ENCODE assay signal across 18 cellular contexts in genomic region chr7:117612637-117613036, GRCh38.
DNase-seq lines count a peak whose midpoint lies in the region; ATAC-seq, FAIRE-seq and TF ChIP-seq lines count a peak whose summit lies in the region.
"Had no signal": no experiment of that assay in that cellular context is flagged by ENCODE, and none has a peak within 500 bp of the region (broad histone marks: within the 10 kb centered on the region; RNA-seq: fewer than 3 reads in every experiment).

No MANE protein-coding gene starts in this region.

- H3K79me2 ChIP-seq in H1 (ENCODE audit: control insufficient read depth in 1 of 2, insufficient read depth in 2 of 2, low read length in 2 of 2): no peaks in the 10 kb centered on the region

- TF ChIP-seq RAD21 in H1 (IDR thresholded peaks at IDR 0.05 in 1 of 2, conservative IDR thresholded peaks at IDR 0.05 in 1 of 2; ENCODE audit: low read depth in 2 of 2, low read length in 2 of 2): no peak

- H4K5ac ChIP-seq in H1 (ENCODE audit: insufficient read length, low read depth, low read length): no peak overlapping the region

- H3K4me2 ChIP-seq in H1 (ENCODE audit: insufficient read depth in 1 of 2, low read depth in 2 of 2, low read length in 2 of 2): no peak overlapping the region
- no peak overlapping the region for H3K4me2 ChIP-seq in neuronal stem cell (ENCODE audit: insufficient read depth, low read length, poor library complexity, severe bottlenecking)

- H3K23me2 ChIP-seq in H1 (ENCODE audit: low read depth, low read length): no peaks in the 10 kb centered on the region; the same call in 1 of the 2 replicates

- H4K8ac ChIP-seq in H1 (ENCODE audit: extremely low read depth, insufficient read depth, low read length) (no peak overlapping the region), neuronal stem cell (ENCODE audit: low read depth, low read length) (no peak overlapping the region)

- H3K27me3 Mint-ChIP-seq in activated naive CD4-positive, alpha-beta T cell treated with anti-CD3 and anti-CD28 coated beads, Interleukin-2, amount 10 ng/mL, durations not matched to agents 7 days and 5 days: no peaks in the 10 kb centered on the region

- H3K36me3 ChIP-seq in H1 (ENCODE audit: control insufficient read depth in 2 of 4, insufficient read depth in 4 of 4, low read length in 3 of 4) (no peaks in the 10 kb centered on the region), neuronal stem cell (replicated peaks in 1 of 2; ENCODE audit: control insufficient read depth in 2 of 2, insufficient read depth in 2 of 2, low read length in 2 of 2) (no peaks in the 10 kb centered on the region)
- H3K36me3 ChIP-seq: Peyer's patch had no signal

- no peak overlapping the region for H4K91ac ChIP-seq in H1 (replicated peaks; ENCODE audit: insufficient read length, low read length)
- no peak overlapping the region for H4K91ac ChIP-seq in neuronal stem cell (ENCODE audit: low read depth, low read length, poor library complexity)

- H2AK5ac ChIP-seq in H1 (ENCODE audit: low read depth, low read length): no peak overlapping the region
- no peak overlapping the region for H2AK5ac ChIP-seq in neuronal stem cell (ENCODE audit: low read depth, low read length)

- H2BK5ac ChIP-seq in H1 (ENCODE audit: low read depth, low read length) (no peak overlapping the region), neuronal stem cell (ENCODE audit: low read length) (no peak overlapping the region)

- no peak for TF ChIP-seq POLR2A in H1 (IDR thresholded peaks at IDR 0.05; ENCODE audit: control extremely low read depth in 1 of 2, low read depth in 2 of 2, low read length in 2 of 2)

- no peaks in the 10 kb centered on the region for H3K9me3 Mint-ChIP-seq in activated naive CD4-positive, alpha-beta T cell treated with anti-CD3 and anti-CD28 coated beads, Interleukin-2, amount 10 ng/mL, durations not matched to agents 7 days and 5 days

- H3K27ac ChIP-seq in H1 (ENCODE audit: low read depth, low read length) (no peak overlapping the region), neuronal stem cell (replicated peaks; ENCODE audit: low read length) (no peak overlapping the region)
- H3K27ac ChIP-seq: HL-60, Peyer's patch had no signal

- H3K36me3 Mint-ChIP-seq in activated naive CD4-positive, alpha-beta T cell treated with anti-CD3 and anti-CD28 coated beads, Interleukin-2, amount 10 ng/mL, durations not matched to agents 7 days and 5 days: no peaks in the 10 kb centered on the region

- H3K4ac ChIP-seq in H1 (replicated peaks; ENCODE audit: insufficient read length, low read depth, low read length) (no peak overlapping the region), neuronal stem cell (ENCODE audit: low read length) (no peak overlapping the region)

- H3K9ac ChIP-seq in H1 (replicated peaks in 1 of 4; ENCODE audit: extremely low read depth in 1 of 4, low read depth in 3 of 4, low read length in 3 of 4) (no peak overlapping the region), neuronal stem cell (ENCODE audit: low read depth, low read length, poor library complexity) (no peak overlapping the region)

- CTCF ChIA-PET in H1 (lab: Charles Lee; ENCODE audit: partially characterized antibody): no interaction called here
- CTCF ChIA-PET in activated naive CD4-positive, alpha-beta T cell treated with anti-CD3 and anti-CD28 coated beads, Interleukin-2, amount 10 ng/mL, durations not matched to agents 7 days and 5 days (lab: Charles Lee): no interaction called here

- no peak overlapping the region for H2BK12ac ChIP-seq in H1 (ENCODE audit: low read depth, low read length)
- no peak overlapping the region for H2BK12ac ChIP-seq in neuronal stem cell (ENCODE audit: low read length)

- H3K4me3 ChIP-seq in H1 (ENCODE audit: extremely low read depth in 1 of 4, insufficient read depth in 2 of 4, low read depth in 3 of 4, low read length in 4 of 4) (no peak overlapping the region), neuronal stem cell (ENCODE audit: low read length in 2 of 2) (no peak overlapping the region)
- H3K4me3 ChIP-seq: Peyer's patch had no signal

- no peak for TF ChIP-seq EP300 in H1 (IDR thresholded peaks at IDR 0.05; ENCODE audit: borderline replicate concordance in 1 of 2, low read depth in 2 of 2, low read length in 2 of 2)

- no peaks in the 10 kb centered on the region for H4K20me1 ChIP-seq in H1 (replicated peaks in 1 of 2; ENCODE audit: control insufficient read depth in 1 of 2, insufficient read depth in 2 of 2, low read length in 2 of 2)

- H3K4me1 Mint-ChIP-seq in activated naive CD4-positive, alpha-beta T cell treated with anti-CD3 and anti-CD28 coated beads, Interleukin-2, amount 10 ng/mL, durations not matched to agents 7 days and 5 days: no peaks in the 10 kb centered on the region

- ATAC-seq in GM18519 (IDR thresholded peaks at IDR 0.05; ENCODE audit: low FRiP score, unreplicated experiment): no peak
- no peak for ATAC-seq in HG03432 (IDR thresholded peaks at IDR 0.05; ENCODE audit: unreplicated experiment)
- ATAC-seq: Right ventricle myocardium inferior, SK-N-SH treated with all-trans-retinoic acid at 6 μM for 48 hours had no signal

- H3K27me3 ChIP-seq in H1 (replicated peaks in 1 of 4; ENCODE audit: control insufficient read depth in 3 of 4, extremely low read depth in 1 of 4, insufficient read depth in 3 of 4, low read length in 3 of 4) (no peaks in the 10 kb centered on the region), neuronal stem cell (ENCODE audit: control insufficient read depth in 3 of 3, insufficient read depth in 3 of 3, low read depth in 1 of 3, low read length in 3 of 3) (no peaks in the 10 kb centered on the region)
- H3K27me3 ChIP-seq: Peyer's patch had no signal

- H3K23ac ChIP-seq in H1 (ENCODE audit: insufficient read length) (no peak overlapping the region), neuronal stem cell (ENCODE audit: low read depth, low read length, poor library complexity) (no peak overlapping the region)

- no peak overlapping the region for H3K56ac ChIP-seq in H1 (replicated peaks; ENCODE audit: insufficient read length, low read depth, low read length)

- no peak overlapping the region for H3K27ac Mint-ChIP-seq in activated naive CD4-positive, alpha-beta T cell treated with anti-CD3 and anti-CD28 coated beads, Interleukin-2, amount 10 ng/mL, durations not matched to agents 7 days and 5 days

- H3K4me1 ChIP-seq in H1 (replicated peaks in 1 of 4; ENCODE audit: control insufficient read depth in 3 of 4, insufficient read depth in 4 of 4, low read length in 3 of 4) (no peaks in the 10 kb centered on the region), neuronal stem cell (ENCODE audit: control insufficient read depth in 2 of 2, insufficient read depth in 1 of 2, low read depth in 1 of 2, low read length in 2 of 2) (no peaks in the 10 kb centered on the region)

- no peaks in the 10 kb centered on the region for H3K79me1 ChIP-seq in H1 (ENCODE audit: low read depth, low read length)
- H3K79me1 ChIP-seq in neuronal stem cell (ENCODE audit: low read depth, low read length): no peaks in the 10 kb centered on the region

- H2BK20ac ChIP-seq in H1 (ENCODE audit: low read length): no peak overlapping the region

- TF ChIP-seq CTCF in H1 (IDR thresholded peaks at IDR 0.05; ENCODE audit: control extremely low read depth in 1 of 3, insufficient read depth in 1 of 3, low read depth in 1 of 3, low read length in 3 of 3): no peak

- no peak for FAIRE-seq in H1 (lab: Jason Lieb, UNC)

- peak; percentile 74 for DNase-seq in DMS53 (lab: John Stamatoyannopoulos, UW)
- peak; percentile 70 for DNase-seq in HT-29 (ENCODE audit: low spot score)
- DNase-seq in H1 (ENCODE audit: low read depth in 1 of 2, low spot score in 2 of 2): no peak
- DNase-seq in neuronal stem cell (ENCODE audit: low spot score): no peak
- no peak for DNase-seq in DMS79 (lab: John Stamatoyannopoulos, UW)
- no peak for DNase-seq in activated naive CD4-positive, alpha-beta T cell treated with anti-CD3 and anti-CD28 coated beads, Interleukin-2, amount 10 ng/mL, durations not matched to agents 7 days and 5 days
- DNase-seq: C1 segment of cervical spinal cord, HCEC 1CT, NCI-H1436 treated with DMSO at 0.1 percent for 48 hours, NCI-H2081, NCI-H510A treated with DMSO at 0.1 percent for 48 hours, NCI-H82, Peyer's patch had no signal

- H2BK120ac ChIP-seq in H1 (replicated peaks; ENCODE audit: low read depth, low read length) (no peak overlapping the region), neuronal stem cell (ENCODE audit: low read depth, low read length) (no peak overlapping the region)

- no peak overlapping the region for H3K4me3 Mint-ChIP-seq in activated naive CD4-positive, alpha-beta T cell treated with anti-CD3 and anti-CD28 coated beads, Interleukin-2, amount 10 ng/mL, durations not matched to agents 7 days and 5 days

- H2AFZ ChIP-seq in H1 (ENCODE audit: low read length) (peak overlapping the region; percentile 74; the same call in 1 of the 2 replicates), neuronal stem cell (ENCODE audit: low read length) (peak overlapping the region; percentile 47)

- H2BK15ac ChIP-seq in H1 (ENCODE audit: low read length): no peak overlapping the region
- H2BK15ac ChIP-seq in neuronal stem cell (ENCODE audit: low read length): no peak overlapping the region

- H3K9me3 ChIP-seq in H1 (ENCODE audit: insufficient read depth in 2 of 2, low read depth in 1 of 2, low read length in 1 of 2) (no peaks in the 10 kb centered on the region), neuronal stem cell (replicated peaks in 1 of 2; ENCODE audit: control insufficient read depth in 2 of 2, insufficient read depth in 1 of 2, low read depth in 1 of 2, low read length in 2 of 2) (no peaks in the 10 kb centered on the region)
- H3K9me3 ChIP-seq: Peyer's patch had no signal

- H3K14ac ChIP-seq in H1 (ENCODE audit: insufficient read length): no peak overlapping the region
- no peak overlapping the region for H3K14ac ChIP-seq in neuronal stem cell (ENCODE audit: low read length)

- H3K18ac ChIP-seq in H1 (ENCODE audit: extremely low read depth, low read length) (no peak overlapping the region), neuronal stem cell (ENCODE audit: low read length) (no peak overlapping the region)

- POLR2A ChIA-PET in H1 (lab: Charles Lee; ENCODE audit: partially characterized antibody): no interaction called here

- WGBS in H1 (ENCODE audit: extremely low coverage in 1 of 2, insufficient coverage in 1 of 2, insufficient read length in 1 of 2, insufficient replicate concordance in 2 of 2, low coverage in 1 of 2, low lambda C conversion rate in 2 of 2, missing lambda C conversion rate in 1 of 2), 2 experiments: 87% methylated on average over 3 of the region's 3 CpGs; no CpG with 5 or more reads in 1 of the 2 experiments
- no CpG with 5 or more reads among the region's 3 CpGs for WGBS in neuronal stem cell (ENCODE audit: extremely low coverage in 2 of 2, insufficient read length in 2 of 2, insufficient replicate concordance in 1 of 2), 2 donors

TF ChIP-seq in H1, 55 proteins besides CTCF, POLR2A, EP300 and RAD21 (continues in another document):
- TF ChIP-seq SIX5 (IDR thresholded peaks at IDR 0.05; ENCODE audit: low read depth, low read length): no peak
- no peak for TF ChIP-seq TEAD4 (IDR thresholded peaks at IDR 0.05; ENCODE audit: low read depth, low read length)

Comparison
In these comparisons a context has a peak if more than half of its experiments do, and no peak if none do; other contexts are left out.
1. DNase-seq: peak in DMS53 (single experiment) and HT-29 (single experiment); none in H1 (0 of 2), neuronal stem cell (single experiment), DMS79 (single experiment) and activated naive CD4-positive, alpha-beta T cell treated with anti-CD3 and anti-CD28 coated beads, Interleukin-2, amount 10 ng/mL, durations not matched to agents 7 days and 5 days (single experiment).